In the genomic region with DNA sequence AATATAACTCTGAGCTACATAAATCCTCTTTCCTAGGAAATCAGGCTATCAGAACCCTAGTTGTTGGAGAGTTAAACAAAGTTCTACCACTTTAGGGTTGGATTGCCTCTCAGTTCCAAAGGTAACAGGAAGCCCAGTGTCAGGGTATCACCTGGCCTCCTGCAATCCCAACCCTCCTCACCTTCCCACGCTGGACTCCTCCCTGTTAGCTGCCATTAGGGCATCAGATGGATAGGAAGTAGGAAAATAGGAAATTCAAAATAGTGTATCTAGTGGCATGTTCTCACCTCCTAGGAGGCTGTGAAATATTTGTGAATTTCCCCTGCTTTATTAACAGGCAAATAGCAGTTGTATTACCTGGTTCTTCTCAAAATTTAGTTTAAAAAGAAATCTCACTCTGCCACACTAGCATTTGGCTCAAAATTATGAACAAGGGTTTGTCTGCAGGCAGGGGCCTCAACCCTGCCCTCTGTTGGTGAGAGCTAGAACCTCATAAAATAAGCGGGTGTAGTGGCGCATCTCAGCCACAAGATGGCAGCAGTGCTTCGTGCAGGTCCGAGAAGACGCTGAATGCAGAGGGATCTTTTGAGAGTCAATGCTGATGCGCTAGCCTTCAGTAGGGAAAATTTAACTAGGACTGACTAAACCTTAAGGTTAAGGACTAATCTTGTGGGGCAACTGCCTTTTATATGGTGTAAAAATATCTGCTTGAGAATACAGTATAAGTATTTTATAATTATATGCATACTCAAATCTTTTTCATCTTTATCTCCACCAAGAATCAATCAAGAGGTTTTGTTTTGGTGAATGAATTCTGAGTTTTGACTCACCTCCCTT, we compare ENCODE assay signal across 1 cellular context.
TF ChIP-seq lines count a peak whose summit lies in the region.

No MANE protein-coding gene starts in this region.

TF ChIP-seq in K562, 482 proteins besides CTCF, POLR2A, EP300 and RAD21 (continued from another document and continues in another):
- TF ChIP-seq, protein P1, sequence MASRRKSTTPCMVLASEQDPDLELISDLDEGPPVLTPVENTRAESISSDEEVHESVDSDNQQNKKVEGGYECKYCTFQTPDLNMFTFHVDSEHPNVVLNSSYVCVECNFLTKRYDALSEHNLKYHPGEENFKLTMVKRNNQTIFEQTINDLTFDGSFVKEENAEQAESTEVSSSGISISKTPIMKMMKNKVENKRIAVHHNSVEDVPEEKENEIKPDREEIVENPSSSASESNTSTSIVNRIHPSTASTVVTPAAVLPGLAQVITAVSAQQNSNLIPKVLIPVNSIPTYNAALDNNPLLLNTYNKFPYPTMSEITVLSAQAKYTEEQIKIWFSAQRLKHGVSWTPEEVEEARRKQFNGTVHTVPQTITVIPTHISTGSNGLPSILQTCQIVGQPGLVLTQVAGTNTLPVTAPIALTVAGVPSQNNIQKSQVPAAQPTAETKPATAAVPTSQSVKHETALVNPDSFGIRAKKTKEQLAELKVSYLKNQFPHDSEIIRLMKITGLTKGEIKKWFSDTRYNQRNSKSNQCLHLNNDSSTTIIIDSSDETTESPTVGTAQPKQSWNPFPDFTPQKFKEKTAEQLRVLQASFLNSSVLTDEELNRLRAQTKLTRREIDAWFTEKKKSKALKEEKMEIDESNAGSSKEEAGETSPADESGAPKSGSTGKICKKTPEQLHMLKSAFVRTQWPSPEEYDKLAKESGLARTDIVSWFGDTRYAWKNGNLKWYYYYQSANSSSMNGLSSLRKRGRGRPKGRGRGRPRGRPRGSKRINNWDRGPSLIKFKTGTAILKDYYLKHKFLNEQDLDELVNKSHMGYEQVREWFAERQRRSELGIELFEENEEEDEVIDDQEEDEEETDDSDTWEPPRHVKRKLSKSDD (conservative IDR thresholded peaks at IDR 0.05; ENCODE audit: low read length): 0 out of 2 replicates have a peak, but pooled peaks have one; percentile 38
- TF ChIP-seq KLF1 (tag; IDR thresholded peaks at IDR 0.05) (no peak), ZNF140 (CRISPR knock-in tag; IDR thresholded peaks at IDR 0.05) (no peak), NFIC (IDR thresholded peaks at IDR 0.05) (no peak), FOSL1 (tag; conservative IDR thresholded peaks at IDR 0.05) (no peak), ZNF23 (CRISPR knock-in tag; IDR thresholded peaks at IDR 0.05) (no peak), SREBF2 (CRISPR knock-in tag; IDR thresholded peaks at IDR 0.05) (no peak), TAF1 (IDR thresholded peaks at IDR 0.05; ENCODE audit: control insufficient read depth, extremely low read depth, insufficient read depth, low read length, severe bottlenecking) (no peak), DIDO1 (tag; IDR thresholded peaks at IDR 0.05; ENCODE audit: low read depth) (no peak), ZNF232 (CRISPR knock-in tag; IDR thresholded peaks at IDR 0.05) (no peak), BRCA1 (IDR thresholded peaks at IDR 0.05) (no peak), BRCA1 (CRISPR knock-in tag; IDR thresholded peaks at IDR 0.05) (no peak), SP2 (IDR thresholded peaks at IDR 0.05; ENCODE audit: extremely low read depth, low read depth, low read length, poor library complexity, severe bottlenecking) (no peak), TEAD1 (CRISPR knock-in tag; IDR thresholded peaks at IDR 0.05) (peak; percentile 71 to 77; a peak in 3 of 4 replicates), EGR1 (conservative IDR thresholded peaks at IDR 0.05) (no peak), SMC3 (conservative IDR thresholded peaks at IDR 0.05; ENCODE audit: insufficient read depth, low read depth, low read length) (peak; percentile 100), CBX5 (IDR thresholded peaks at IDR 0.05; ENCODE audit: borderline replicate concordance, low read depth) (no peak), SIRT6 (IDR thresholded peaks at IDR 0.05; ENCODE audit: low read depth, low read length) (no peak)
- TF ChIP-seq, protein P2, sequence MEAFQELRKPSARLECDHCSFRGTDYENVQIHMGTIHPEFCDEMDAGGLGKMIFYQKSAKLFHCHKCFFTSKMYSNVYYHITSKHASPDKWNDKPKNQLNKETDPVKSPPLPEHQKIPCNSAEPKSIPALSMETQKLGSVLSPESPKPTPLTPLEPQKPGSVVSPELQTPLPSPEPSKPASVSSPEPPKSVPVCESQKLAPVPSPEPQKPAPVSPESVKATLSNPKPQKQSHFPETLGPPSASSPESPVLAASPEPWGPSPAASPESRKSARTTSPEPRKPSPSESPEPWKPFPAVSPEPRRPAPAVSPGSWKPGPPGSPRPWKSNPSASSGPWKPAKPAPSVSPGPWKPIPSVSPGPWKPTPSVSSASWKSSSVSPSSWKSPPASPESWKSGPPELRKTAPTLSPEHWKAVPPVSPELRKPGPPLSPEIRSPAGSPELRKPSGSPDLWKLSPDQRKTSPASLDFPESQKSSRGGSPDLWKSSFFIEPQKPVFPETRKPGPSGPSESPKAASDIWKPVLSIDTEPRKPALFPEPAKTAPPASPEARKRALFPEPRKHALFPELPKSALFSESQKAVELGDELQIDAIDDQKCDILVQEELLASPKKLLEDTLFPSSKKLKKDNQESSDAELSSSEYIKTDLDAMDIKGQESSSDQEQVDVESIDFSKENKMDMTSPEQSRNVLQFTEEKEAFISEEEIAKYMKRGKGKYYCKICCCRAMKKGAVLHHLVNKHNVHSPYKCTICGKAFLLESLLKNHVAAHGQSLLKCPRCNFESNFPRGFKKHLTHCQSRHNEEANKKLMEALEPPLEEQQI (IDR thresholded peaks at IDR 0.05): peak; percentile 88
- TF ChIP-seq, protein P3, sequence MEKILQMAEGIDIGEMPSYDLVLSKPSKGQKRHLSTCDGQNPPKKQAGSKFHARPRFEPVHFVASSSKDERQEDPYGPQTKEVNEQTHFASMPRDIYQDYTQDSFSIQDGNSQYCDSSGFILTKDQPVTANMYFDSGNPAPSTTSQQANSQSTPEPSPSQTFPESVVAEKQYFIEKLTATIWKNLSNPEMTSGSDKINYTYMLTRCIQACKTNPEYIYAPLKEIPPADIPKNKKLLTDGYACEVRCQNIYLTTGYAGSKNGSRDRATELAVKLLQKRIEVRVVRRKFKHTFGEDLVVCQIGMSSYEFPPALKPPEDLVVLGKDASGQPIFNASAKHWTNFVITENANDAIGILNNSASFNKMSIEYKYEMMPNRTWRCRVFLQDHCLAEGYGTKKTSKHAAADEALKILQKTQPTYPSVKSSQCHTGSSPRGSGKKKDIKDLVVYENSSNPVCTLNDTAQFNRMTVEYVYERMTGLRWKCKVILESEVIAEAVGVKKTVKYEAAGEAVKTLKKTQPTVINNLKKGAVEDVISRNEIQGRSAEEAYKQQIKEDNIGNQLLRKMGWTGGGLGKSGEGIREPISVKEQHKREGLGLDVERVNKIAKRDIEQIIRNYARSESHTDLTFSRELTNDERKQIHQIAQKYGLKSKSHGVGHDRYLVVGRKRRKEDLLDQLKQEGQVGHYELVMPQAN (IDR thresholded peaks at IDR 0.05; ENCODE audit: borderline replicate concordance): no peak
- TF ChIP-seq, protein P4, sequence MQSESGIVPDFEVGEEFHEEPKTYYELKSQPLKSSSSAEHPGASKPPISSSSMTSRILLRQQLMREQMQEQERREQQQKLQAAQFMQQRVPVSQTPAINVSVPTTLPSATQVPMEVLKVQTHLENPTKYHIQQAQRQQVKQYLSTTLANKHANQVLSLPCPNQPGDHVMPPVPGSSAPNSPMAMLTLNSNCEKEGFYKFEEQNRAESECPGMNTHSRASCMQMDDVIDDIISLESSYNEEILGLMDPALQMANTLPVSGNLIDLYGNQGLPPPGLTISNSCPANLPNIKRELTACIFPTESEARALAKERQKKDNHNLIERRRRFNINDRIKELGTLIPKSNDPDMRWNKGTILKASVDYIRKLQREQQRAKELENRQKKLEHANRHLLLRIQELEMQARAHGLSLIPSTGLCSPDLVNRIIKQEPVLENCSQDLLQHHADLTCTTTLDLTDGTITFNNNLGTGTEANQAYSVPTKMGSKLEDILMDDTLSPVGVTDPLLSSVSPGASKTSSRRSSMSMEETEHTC (IDR thresholded peaks at IDR 0.05): no peak
- TF ChIP-seq, protein P5, sequence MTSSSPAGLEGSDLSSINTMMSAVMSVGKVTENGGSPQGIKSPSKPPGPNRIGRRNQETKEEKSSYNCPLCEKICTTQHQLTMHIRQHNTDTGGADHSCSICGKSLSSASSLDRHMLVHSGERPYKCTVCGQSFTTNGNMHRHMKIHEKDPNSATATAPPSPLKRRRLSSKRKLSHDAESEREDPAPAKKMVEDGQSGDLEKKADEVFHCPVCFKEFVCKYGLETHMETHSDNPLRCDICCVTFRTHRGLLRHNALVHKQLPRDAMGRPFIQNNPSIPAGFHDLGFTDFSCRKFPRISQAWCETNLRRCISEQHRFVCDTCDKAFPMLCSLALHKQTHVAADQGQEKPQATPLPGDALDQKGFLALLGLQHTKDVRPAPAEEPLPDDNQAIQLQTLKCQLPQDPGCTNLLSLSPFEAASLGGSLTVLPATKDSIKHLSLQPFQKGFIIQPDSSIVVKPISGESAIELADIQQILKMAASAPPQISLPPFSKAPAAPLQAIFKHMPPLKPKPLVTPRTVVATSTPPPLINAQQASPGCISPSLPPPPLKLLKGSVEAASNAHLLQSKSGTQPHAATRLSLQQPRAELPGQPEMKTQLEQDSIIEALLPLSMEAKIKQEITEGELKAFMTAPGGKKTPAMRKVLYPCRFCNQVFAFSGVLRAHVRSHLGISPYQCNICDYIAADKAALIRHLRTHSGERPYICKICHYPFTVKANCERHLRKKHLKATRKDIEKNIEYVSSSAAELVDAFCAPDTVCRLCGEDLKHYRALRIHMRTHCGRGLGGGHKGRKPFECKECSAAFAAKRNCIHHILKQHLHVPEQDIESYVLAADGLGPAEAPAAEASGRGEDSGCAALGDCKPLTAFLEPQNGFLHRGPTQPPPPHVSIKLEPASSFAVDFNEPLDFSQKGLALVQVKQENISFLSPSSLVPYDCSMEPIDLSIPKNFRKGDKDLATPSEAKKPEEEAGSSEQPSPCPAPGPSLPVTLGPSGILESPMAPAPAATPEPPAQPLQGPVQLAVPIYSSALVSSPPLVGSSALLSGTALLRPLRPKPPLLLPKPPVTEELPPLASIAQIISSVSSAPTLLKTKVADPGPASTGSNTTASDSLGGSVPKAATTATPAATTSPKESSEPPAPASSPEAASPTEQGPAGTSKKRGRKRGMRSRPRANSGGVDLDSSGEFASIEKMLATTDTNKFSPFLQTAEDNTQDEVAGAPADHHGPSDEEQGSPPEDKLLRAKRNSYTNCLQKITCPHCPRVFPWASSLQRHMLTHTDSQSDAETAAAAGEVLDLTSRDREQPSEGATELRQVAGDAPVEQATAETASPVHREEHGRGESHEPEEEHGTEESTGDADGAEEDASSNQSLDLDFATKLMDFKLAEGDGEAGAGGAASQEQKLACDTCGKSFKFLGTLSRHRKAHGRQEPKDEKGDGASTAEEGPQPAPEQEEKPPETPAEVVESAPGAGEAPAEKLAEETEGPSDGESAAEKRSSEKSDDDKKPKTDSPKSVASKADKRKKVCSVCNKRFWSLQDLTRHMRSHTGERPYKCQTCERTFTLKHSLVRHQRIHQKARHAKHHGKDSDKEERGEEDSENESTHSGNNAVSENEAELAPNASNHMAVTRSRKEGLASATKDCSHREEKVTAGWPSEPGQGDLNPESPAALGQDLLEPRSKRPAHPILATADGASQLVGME (CRISPR knock-in tag; IDR thresholded peaks at IDR 0.05): peak; percentile 45; the same call in 1 of the 2 replicates
- TF ChIP-seq, protein P6, sequence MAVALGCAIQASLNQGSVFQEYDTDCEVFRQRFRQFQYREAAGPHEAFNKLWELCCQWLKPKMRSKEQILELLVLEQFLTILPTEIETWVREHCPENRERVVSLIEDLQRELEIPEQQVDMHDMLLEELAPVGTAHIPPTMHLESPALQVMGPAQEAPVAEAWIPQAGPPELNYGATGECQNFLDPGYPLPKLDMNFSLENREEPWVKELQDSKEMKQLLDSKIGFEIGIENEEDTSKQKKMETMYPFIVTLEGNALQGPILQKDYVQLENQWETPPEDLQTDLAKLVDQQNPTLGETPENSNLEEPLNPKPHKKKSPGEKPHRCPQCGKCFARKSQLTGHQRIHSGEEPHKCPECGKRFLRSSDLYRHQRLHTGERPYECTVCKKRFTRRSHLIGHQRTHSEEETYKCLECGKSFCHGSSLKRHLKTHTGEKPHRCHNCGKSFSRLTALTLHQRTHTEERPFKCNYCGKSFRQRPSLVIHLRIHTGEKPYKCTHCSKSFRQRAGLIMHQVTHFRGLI (CRISPR knock-in tag; IDR thresholded peaks at IDR 0.05): peak; percentile 10; the same call in 1 of the 2 replicates
- TF ChIP-seq, protein P7, sequence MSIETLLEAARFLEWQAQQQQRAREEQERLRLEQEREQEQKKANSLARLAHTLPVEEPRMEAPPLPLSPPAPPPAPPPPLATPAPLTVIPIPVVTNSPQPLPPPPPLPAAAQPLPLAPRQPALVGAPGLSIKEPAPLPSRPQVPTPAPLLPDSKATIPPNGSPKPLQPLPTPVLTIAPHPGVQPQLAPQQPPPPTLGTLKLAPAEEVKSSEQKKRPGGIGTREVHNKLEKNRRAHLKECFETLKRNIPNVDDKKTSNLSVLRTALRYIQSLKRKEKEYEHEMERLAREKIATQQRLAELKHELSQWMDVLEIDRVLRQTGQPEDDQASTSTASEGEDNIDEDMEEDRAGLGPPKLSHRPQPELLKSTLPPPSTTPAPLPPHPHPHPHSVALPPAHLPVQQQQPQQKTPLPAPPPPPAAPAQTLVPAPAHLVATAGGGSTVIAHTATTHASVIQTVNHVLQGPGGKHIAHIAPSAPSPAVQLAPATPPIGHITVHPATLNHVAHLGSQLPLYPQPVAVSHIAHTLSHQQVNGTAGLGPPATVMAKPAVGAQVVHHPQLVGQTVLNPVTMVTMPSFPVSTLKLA (conservative IDR thresholded peaks at IDR 0.05): no peak; a peak in 1 of 4 replicates
- TF ChIP-seq, protein P8, sequence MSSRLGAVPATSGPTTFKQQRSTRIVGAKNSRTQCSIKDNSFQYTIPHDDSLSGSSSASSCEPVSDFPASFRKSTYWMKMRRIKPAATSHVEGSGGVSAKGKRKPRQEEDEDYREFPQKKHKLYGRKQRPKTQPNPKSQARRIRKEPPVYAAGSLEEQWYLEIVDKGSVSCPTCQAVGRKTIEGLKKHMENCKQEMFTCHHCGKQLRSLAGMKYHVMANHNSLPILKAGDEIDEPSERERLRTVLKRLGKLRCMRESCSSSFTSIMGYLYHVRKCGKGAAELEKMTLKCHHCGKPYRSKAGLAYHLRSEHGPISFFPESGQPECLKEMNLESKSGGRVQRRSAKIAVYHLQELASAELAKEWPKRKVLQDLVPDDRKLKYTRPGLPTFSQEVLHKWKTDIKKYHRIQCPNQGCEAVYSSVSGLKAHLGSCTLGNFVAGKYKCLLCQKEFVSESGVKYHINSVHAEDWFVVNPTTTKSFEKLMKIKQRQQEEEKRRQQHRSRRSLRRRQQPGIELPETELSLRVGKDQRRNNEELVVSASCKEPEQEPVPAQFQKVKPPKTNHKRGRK (tag; IDR thresholded peaks at IDR 0.05): no peak
- TF ChIP-seq, protein P9, sequence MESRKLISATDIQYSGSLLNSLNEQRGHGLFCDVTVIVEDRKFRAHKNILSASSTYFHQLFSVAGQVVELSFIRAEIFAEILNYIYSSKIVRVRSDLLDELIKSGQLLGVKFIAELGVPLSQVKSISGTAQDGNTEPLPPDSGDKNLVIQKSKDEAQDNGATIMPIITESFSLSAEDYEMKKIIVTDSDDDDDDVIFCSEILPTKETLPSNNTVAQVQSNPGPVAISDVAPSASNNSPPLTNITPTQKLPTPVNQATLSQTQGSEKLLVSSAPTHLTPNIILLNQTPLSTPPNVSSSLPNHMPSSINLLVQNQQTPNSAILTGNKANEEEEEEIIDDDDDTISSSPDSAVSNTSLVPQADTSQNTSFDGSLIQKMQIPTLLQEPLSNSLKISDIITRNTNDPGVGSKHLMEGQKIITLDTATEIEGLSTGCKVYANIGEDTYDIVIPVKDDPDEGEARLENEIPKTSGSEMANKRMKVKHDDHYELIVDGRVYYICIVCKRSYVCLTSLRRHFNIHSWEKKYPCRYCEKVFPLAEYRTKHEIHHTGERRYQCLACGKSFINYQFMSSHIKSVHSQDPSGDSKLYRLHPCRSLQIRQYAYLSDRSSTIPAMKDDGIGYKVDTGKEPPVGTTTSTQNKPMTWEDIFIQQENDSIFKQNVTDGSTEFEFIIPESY (CRISPR knock-in tag; IDR thresholded peaks at IDR 0.05): peak; percentile 95
